17 cellular contexts compared by ENCODE assay signal in the genomic region with DNA sequence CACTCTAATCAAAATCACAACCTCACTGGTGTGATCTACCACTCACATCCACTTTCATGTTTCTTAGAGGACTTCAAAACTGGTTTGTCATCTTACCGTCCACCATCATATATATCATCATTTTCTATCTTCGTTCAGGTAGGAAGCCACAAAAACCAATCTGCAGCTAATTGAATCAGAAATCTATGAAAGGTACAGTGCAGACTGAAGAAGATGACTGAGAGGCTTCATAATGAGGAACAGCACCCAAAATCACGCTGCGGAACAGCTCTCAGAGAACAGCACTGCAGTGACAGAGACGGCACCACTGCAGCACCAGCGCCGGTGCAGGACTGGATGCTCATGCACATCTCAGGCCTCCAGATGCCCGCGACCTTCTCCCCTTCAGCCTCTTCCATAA. TPM values are rescaled to one million over a fixed set of nuclear protein-coding genes. Genes with fewer than 3 reads are reported as not detected.
DNase-seq lines count a peak whose midpoint lies in the region; ATAC-seq and TF ChIP-seq lines count a peak whose summit lies in the region.
"Had no signal": no experiment of that assay in that cellular context is flagged by ENCODE, and none has a peak within 500 bp of the region (broad histone marks: within the 10 kb centered on the region; RNA-seq: fewer than 3 reads in every experiment).

No MANE protein-coding gene starts in this region.

- TF ChIP-seq CTCF in mesothelial cell of epicardium (IDR thresholded peaks at IDR 0.05; ENCODE audit: unreplicated experiment), result no peak

- ATAC-seq in activated CD8-positive, alpha-beta memory T cell treated with anti-CD3 and anti-CD28 coated beads, Interleukin-2, amount 10 ng/mL, durations not matched to agents 7 days and 5 days, result no peak
- peak; percentile 67 for ATAC-seq in GM21576 (IDR thresholded peaks at IDR 0.05; ENCODE audit: unreplicated experiment)
- peak; percentile 56 for ATAC-seq in HG03378 (IDR thresholded peaks at IDR 0.05; ENCODE audit: unreplicated experiment)
- peak; percentile 63 for ATAC-seq in stimulated activated effector memory CD8-positive, alpha-beta T cell treated with anti-CD3 and anti-CD28 coated beads, Interleukin-12 subunit alpha, Interleukin-12 subunit beta, amount 100 ng/mL, for 72 hours
- no peak for ATAC-seq in HG02571 (IDR thresholded peaks at IDR 0.05; ENCODE audit: unreplicated experiment)
- no peak for ATAC-seq in GM18502 (IDR thresholded peaks at IDR 0.05; ENCODE audit: poor library complexity, unreplicated experiment)
- ATAC-seq: gastrocnemius medialis had no signal

- CTCF ChIA-PET in activated CD8-positive, alpha-beta memory T cell treated with anti-CD3 and anti-CD28 coated beads, Interleukin-2, amount 10 ng/mL, durations not matched to agents 7 days and 5 days (lab: Charles Lee), result no interaction called here

- no peak for DNase-seq in activated CD8-positive, alpha-beta memory T cell treated with anti-CD3 and anti-CD28 coated beads, Interleukin-2, amount 10 ng/mL, durations not matched to agents 7 days and 5 days
- DNase-seq in activated CD8-positive, alpha-beta memory T cell treated with anti-CD3 and anti-CD28 coated beads, Interleukin-2, amount 50 U/mL, for 48 hours, result no peak
- no peak for DNase-seq in stimulated activated effector memory CD8-positive, alpha-beta T cell treated with anti-CD3 and anti-CD28 coated beads, Interleukin-12 subunit alpha, Interleukin-12 subunit beta, amount 100 ng/mL, for 72 hours (ENCODE audit: low spot score in 2 of 2)
- no peak for DNase-seq in mesothelial cell of epicardium (ENCODE audit: low spot score in 2 of 2, unreplicated experiment in 2 of 2)
- DNase-seq: 8988T; activated CD4-positive, alpha-beta memory T cell treated with anti-CD3 and anti-CD28 coated beads, Interleukin-2, amount 10 ng/mL, durations not matched to agents 7 days and 5 days; anterior cingulate cortex; gastrocnemius medialis; NCI-H1436 treated with DMSO at 0.1 percent for 48 hours; NCI-H446 treated with DMSO at 0.1 percent for 48 hours; nephron progenitor cell; stimulated activated CD4-positive, alpha-beta T cell treated with anti-CD3 and anti-CD28 coated beads, Interleukin-15, amount 100 ng/mL, for 24 hours had no signal

- H3K27me3 Mint-ChIP-seq in activated CD8-positive, alpha-beta memory T cell treated with anti-CD3 and anti-CD28 coated beads, Interleukin-2, amount 10 ng/mL, durations not matched to agents 7 days and 5 days, result no peaks in the 10 kb centered on the region
- H3K27me3 Mint-ChIP-seq in mesothelial cell of epicardium (ENCODE audit: low read depth), result no peaks in the 10 kb centered on the region
- H3K27me3 Mint-ChIP-seq: activated CD4-positive, alpha-beta memory T cell treated with anti-CD3 and anti-CD28 coated beads, Interleukin-2, amount 10 ng/mL, durations not matched to agents 7 days and 5 days had no signal

- H3K27ac Mint-ChIP-seq in activated CD8-positive, alpha-beta memory T cell treated with anti-CD3 and anti-CD28 coated beads, Interleukin-2, amount 10 ng/mL, durations not matched to agents 7 days and 5 days, result peak overlapping the region; percentile 12
- no peak overlapping the region for H3K27ac Mint-ChIP-seq in stimulated activated effector memory CD8-positive, alpha-beta T cell treated with anti-CD3 and anti-CD28 coated beads, Interleukin-12 subunit alpha, Interleukin-12 subunit beta, amount 100 ng/mL, for 72 hours
- no peak overlapping the region for H3K27ac Mint-ChIP-seq in mesothelial cell of epicardium
- H3K27ac Mint-ChIP-seq: activated CD4-positive, alpha-beta memory T cell treated with anti-CD3 and anti-CD28 coated beads, Interleukin-2, amount 10 ng/mL, durations not matched to agents 7 days and 5 days; CD14-positive monocyte had no signal

- H3K4me3 Mint-ChIP-seq in activated CD8-positive, alpha-beta memory T cell treated with anti-CD3 and anti-CD28 coated beads, Interleukin-2, amount 10 ng/mL, durations not matched to agents 7 days and 5 days, result no peak overlapping the region
- no peak overlapping the region for H3K4me3 Mint-ChIP-seq in stimulated activated effector memory CD8-positive, alpha-beta T cell treated with anti-CD3 and anti-CD28 coated beads, Interleukin-12 subunit alpha, Interleukin-12 subunit beta, amount 100 ng/mL, for 72 hours
- no peak overlapping the region for H3K4me3 Mint-ChIP-seq in mesothelial cell of epicardium
- H3K4me3 Mint-ChIP-seq: activated CD4-positive, alpha-beta memory T cell treated with anti-CD3 and anti-CD28 coated beads, Interleukin-2, amount 10 ng/mL, durations not matched to agents 7 days and 5 days; CD14-positive monocyte had no signal

- peaks cover 11% of the 10 kb centered on the region for H3K36me3 Mint-ChIP-seq in activated CD8-positive, alpha-beta memory T cell treated with anti-CD3 and anti-CD28 coated beads, Interleukin-2, amount 10 ng/mL, durations not matched to agents 7 days and 5 days
- H3K36me3 Mint-ChIP-seq in stimulated activated effector memory CD8-positive, alpha-beta T cell treated with anti-CD3 and anti-CD28 coated beads, Interleukin-12 subunit alpha, Interleukin-12 subunit beta, amount 100 ng/mL, for 72 hours, result no peaks in the 10 kb centered on the region
- H3K36me3 Mint-ChIP-seq in mesothelial cell of epicardium, result no peaks in the 10 kb centered on the region
- H3K36me3 Mint-ChIP-seq: CD14-positive monocyte had no signal

- H3K4me1 Mint-ChIP-seq in activated CD8-positive, alpha-beta memory T cell treated with anti-CD3 and anti-CD28 coated beads, Interleukin-2, amount 10 ng/mL, durations not matched to agents 7 days and 5 days, result peaks cover 27% of the 10 kb centered on the region
- H3K4me1 Mint-ChIP-seq in stimulated activated effector memory CD8-positive, alpha-beta T cell treated with anti-CD3 and anti-CD28 coated beads, Interleukin-12 subunit alpha, Interleukin-12 subunit beta, amount 100 ng/mL, for 72 hours, result peaks cover 40% of the 10 kb centered on the region
- H3K4me1 Mint-ChIP-seq in mesothelial cell of epicardium, result peaks cover 15% of the 10 kb centered on the region

- H3K9me3 Mint-ChIP-seq in activated CD8-positive, alpha-beta memory T cell treated with anti-CD3 and anti-CD28 coated beads, Interleukin-2, amount 10 ng/mL, durations not matched to agents 7 days and 5 days (ENCODE audit: low read depth), result no peaks in the 10 kb centered on the region
- H3K9me3 Mint-ChIP-seq in stimulated activated effector memory CD8-positive, alpha-beta T cell treated with anti-CD3 and anti-CD28 coated beads, Interleukin-12 subunit alpha, Interleukin-12 subunit beta, amount 100 ng/mL, for 72 hours, result no peaks in the 10 kb centered on the region
- H3K9me3 Mint-ChIP-seq in mesothelial cell of epicardium, result no peaks in the 10 kb centered on the region
- H3K9me3 Mint-ChIP-seq: activated CD4-positive, alpha-beta memory T cell treated with anti-CD3 and anti-CD28 coated beads, Interleukin-2, amount 10 ng/mL, durations not matched to agents 7 days and 5 days; CD14-positive monocyte; nephron progenitor cell had no signal

RNA-seq across cellular contexts. Expression of gene GMDS, which starts 13.0 kb away (rescaled TPM):
- 10 to 100 TPM; 28.2 to 36.9 TPM for total RNA-seq in activated CD8-positive, alpha-beta memory T cell treated with anti-CD3 and anti-CD28 coated beads, Interleukin-2, amount 10 ng/mL, durations not matched to agents 7 days and 5 days
- 34.9 to 39.9 TPM (median 36.7 TPM) in 3 replicates for total RNA-seq in mesothelial cell of epicardium

Comparison
In these comparisons a context has a peak if more than half of its experiments do, and no peak if none do; other contexts are left out.
1. ATAC-seq: peak in GM21576 (single experiment), HG03378 (single experiment) and stimulated activated effector memory CD8-positive, alpha-beta T cell treated with anti-CD3 and anti-CD28 coated beads, Interleukin-12 subunit alpha, Interleukin-12 subunit beta, amount 100 ng/mL, for 72 hours (single experiment); none in activated CD8-positive, alpha-beta memory T cell treated with anti-CD3 and anti-CD28 coated beads, Interleukin-2, amount 10 ng/mL, durations not matched to agents 7 days and 5 days (single experiment), HG02571 (single experiment) and GM18502 (single experiment).